In the genomic region with DNA sequence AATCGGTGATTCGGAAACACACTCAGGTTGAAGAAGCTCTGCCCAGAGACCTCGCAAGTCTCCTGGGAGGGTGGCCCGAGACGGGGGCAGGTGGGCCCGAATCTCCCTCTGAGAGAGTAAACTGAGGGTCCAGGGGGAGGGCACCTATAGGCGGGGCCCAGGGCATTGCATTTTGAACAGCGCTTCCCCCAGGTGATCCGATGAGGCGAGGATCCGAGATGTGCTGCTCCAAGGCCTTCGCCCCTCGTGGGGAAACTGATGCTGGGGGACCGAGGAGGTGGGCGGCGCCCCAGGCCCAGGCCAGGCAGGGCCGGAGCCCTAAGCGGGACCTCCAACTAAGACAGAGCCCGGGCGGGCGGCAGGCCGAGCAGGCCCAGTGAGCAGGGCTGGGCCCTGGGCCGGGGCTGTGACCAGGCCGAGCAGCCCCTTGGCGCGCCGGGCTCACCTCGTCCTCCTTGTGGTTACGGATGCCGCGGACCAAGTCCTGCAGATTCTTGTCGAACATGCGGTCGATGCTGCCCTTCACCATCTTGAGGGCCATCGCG, we compare ENCODE assay signal across 6 cellular contexts. TPM values are rescaled to one million over a fixed set of nuclear protein-coding genes. Genes with fewer than 3 reads are reported as not detected.
DNase-seq lines count a peak whose midpoint lies in the region; ATAC-seq and TF ChIP-seq lines count a peak whose summit lies in the region.

No MANE protein-coding gene starts in this region.

- H3K9me2 ChIP-seq in neural cell (ENCODE audit: insufficient read depth, low read length), result no peaks in the 10 kb centered on the region

- peaks cover 0 to 8% of the 10 kb centered on the region in 2 donors for H3K4me1 ChIP-seq in breast epithelium

- DNase-seq in breast epithelium (ENCODE audit: low spot score in 2 of 2) (peak in 1 of 2 donors; percentile 36), NCI-H2227 treated with DMSO at 0.1 percent for 48 hours (lab: John Stamatoyannopoulos, UW) (no peak), hepatic stellate cell (ENCODE audit: low spot score) (no peak)

- peak overlapping the region; percentile 56 for H2AFZ ChIP-seq in neural cell (ENCODE audit: low read depth, low read length)

- H3K9ac ChIP-seq in neural cell (ENCODE audit: low read length), result peak overlapping the region; percentile 96

- ATAC-seq in GM18498 (IDR thresholded peaks at IDR 0.05; ENCODE audit: unreplicated experiment), result peak; percentile 9
- ATAC-seq in HG03378 (IDR thresholded peaks at IDR 0.05; ENCODE audit: unreplicated experiment), result peak; percentile 19

- no peaks in the 10 kb centered on the region for H3F3A ChIP-seq in neural cell (ENCODE audit: insufficient read depth, low read length, poor library complexity, severe bottlenecking)

- no peak for TF ChIP-seq RAD21 in neural cell (conservative IDR thresholded peaks at IDR 0.05)

- intact Hi-C loops in breast epithelium (cut with DNase I; ENCODE audit: low total_unique reads), result no loop called here

- H3K9me3 ChIP-seq in breast epithelium, result no peaks in the 10 kb centered on the region
- H3K9me3 ChIP-seq in neural cell (ENCODE audit: low read length), result no peaks in the 10 kb centered on the region

- no peak for TF ChIP-seq EP300 in neural cell (conservative IDR thresholded peaks at IDR 0.05; ENCODE audit: poor library complexity, severe bottlenecking)

- H3K4me3 ChIP-seq in breast epithelium (peak overlapping the region; percentile 97 to 100 (median 98)), neural cell (ENCODE audit: low read length) (peak overlapping the region; percentile 99)

- peak overlapping the region; percentile 94 for H3K4me2 ChIP-seq in neural cell (ENCODE audit: low read length)

- H3K27me3 ChIP-seq in breast epithelium (no peaks in the 10 kb centered on the region), neural cell (ENCODE audit: insufficient read depth, low read depth, low read length) (no peaks in the 10 kb centered on the region)

- H3K27ac ChIP-seq in breast epithelium, result peak overlapping the region; percentile 93 to 97
- peak overlapping the region; percentile 76 for H3K27ac ChIP-seq in neural cell (ENCODE audit: low read length)

- H3K79me2 ChIP-seq in neural cell (replicated peaks; ENCODE audit: insufficient read depth, low read length), result peaks cover 47% of the 10 kb centered on the region

- H3K36me3 ChIP-seq in breast epithelium, result no peaks in the 10 kb centered on the region
- H3K36me3 ChIP-seq in neural cell (ENCODE audit: insufficient read depth, low read length), result no peaks in the 10 kb centered on the region

- TF ChIP-seq CTCF in breast epithelium (IDR thresholded peaks at IDR 0.05) (no peak), neural cell (IDR thresholded peaks at IDR 0.05; ENCODE audit: poor library complexity, severe bottlenecking) (no peak)

- peaks cover 4% of the 10 kb centered on the region for H4K20me1 ChIP-seq in neural cell (ENCODE audit: insufficient read depth)

- no peak for TF ChIP-seq POLR2A in breast epithelium (IDR thresholded peaks at IDR 0.05)

TF ChIP-seq in neural cell, 6 proteins besides CTCF, POLR2A, EP300 and RAD21:
- TF ChIP-seq SMC3 (conservative IDR thresholded peaks at IDR 0.05; ENCODE audit: poor library complexity), result no peak
- TF ChIP-seq, protein P1, sequence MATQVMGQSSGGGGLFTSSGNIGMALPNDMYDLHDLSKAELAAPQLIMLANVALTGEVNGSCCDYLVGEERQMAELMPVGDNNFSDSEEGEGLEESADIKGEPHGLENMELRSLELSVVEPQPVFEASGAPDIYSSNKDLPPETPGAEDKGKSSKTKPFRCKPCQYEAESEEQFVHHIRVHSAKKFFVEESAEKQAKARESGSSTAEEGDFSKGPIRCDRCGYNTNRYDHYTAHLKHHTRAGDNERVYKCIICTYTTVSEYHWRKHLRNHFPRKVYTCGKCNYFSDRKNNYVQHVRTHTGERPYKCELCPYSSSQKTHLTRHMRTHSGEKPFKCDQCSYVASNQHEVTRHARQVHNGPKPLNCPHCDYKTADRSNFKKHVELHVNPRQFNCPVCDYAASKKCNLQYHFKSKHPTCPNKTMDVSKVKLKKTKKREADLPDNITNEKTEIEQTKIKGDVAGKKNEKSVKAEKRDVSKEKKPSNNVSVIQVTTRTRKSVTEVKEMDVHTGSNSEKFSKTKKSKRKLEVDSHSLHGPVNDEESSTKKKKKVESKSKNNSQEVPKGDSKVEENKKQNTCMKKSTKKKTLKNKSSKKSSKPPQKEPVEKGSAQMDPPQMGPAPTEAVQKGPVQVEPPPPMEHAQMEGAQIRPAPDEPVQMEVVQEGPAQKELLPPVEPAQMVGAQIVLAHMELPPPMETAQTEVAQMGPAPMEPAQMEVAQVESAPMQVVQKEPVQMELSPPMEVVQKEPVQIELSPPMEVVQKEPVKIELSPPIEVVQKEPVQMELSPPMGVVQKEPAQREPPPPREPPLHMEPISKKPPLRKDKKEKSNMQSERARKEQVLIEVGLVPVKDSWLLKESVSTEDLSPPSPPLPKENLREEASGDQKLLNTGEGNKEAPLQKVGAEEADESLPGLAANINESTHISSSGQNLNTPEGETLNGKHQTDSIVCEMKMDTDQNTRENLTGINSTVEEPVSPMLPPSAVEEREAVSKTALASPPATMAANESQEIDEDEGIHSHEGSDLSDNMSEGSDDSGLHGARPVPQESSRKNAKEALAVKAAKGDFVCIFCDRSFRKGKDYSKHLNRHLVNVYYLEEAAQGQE (IDR thresholded peaks at IDR 0.05; ENCODE audit: borderline replicate concordance), result peak; percentile 12

RNA-seq across cellular contexts. Expression of a gene that starts 0.5 kb away (rescaled TPM):
- 10 to 100 TPM; 53.6 to 68.5 (median 54.0) TPM for total RNA-seq in breast epithelium
- polyA plus RNA-seq in neural cell, result 60.7 and 88.2 TPM in 2 replicates
- polyA minus RNA-seq in neural cell, result 72.6 and 89.4 TPM in 2 replicates

RNA-seq across cellular contexts. Expression of a gene that starts 12.9 kb away (rescaled TPM):
- 10 to 100 TPM in 1 of 3 donors, 1 to 10 TPM in 2; 7.7 to 10.2 (median 8.0) TPM for total RNA-seq in breast epithelium
- 8.5 and 10.7 TPM in 2 replicates for polyA plus RNA-seq in neural cell
- polyA minus RNA-seq in neural cell, result 18.0 and 19.1 TPM in 2 replicates

RNA-seq across cellular contexts. Expression of a gene that starts 54.2 kb away (rescaled TPM):
- total RNA-seq in breast epithelium, result 10 to 100 TPM in 1 of 3 donors, 1 to 10 TPM in 2; 3.6 to 12.8 (median 3.7) TPM
- polyA plus RNA-seq in neural cell, result 39.3 and 45.8 TPM in 2 replicates
- 3.4 and 4.9 TPM in 2 replicates for polyA minus RNA-seq in neural cell

RNA-seq across cellular contexts. Expression of a gene that starts 54.7 kb away (rescaled TPM):
- 10 to 100 TPM; 18.3 to 45.8 (median 29.2) TPM for total RNA-seq in breast epithelium
- polyA plus RNA-seq in neural cell, result 5.8 and 8.3 TPM in 2 replicates
- polyA minus RNA-seq in neural cell, result 19.0 and 21.9 TPM in 2 replicates
